In the genomic region with DNA sequence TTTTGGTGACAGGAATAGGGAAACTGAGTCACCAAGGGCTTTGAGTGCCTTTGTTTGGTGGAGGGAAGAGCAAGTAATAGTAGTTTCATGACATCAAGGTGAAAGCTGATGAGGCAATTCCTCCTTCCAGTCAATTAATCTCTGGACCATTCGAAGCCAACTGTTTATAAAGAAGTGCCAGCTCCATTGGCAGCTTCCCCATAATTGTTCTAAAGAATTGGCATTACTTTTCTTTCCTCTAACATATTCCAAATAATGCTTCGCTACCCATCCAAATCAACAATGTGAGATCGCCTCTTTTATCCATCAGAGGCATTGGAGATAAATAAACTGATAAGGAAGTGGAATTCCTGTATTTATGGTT, we compare ENCODE assay signal across 21 cellular contexts.
"Had no signal": no experiment of that assay in that cellular context is flagged by ENCODE, and none has a peak within 500 bp of the region (broad histone marks: within the 10 kb centered on the region; RNA-seq: fewer than 3 reads in every experiment).

No MANE protein-coding gene starts in this region.

- H3K9me3 ChIP-seq: adrenal gland, left lung, tibial nerve, uterus had no signal

- H3K27me3 ChIP-seq: adrenal gland, left lung, neural progenitor cell, tibial nerve, uterus had no signal

- H3K27ac ChIP-seq: adrenal gland, left lung, neural progenitor cell had no signal

- ATAC-seq: activated T-helper 17 cell treated with anti-CD3 and anti-CD28 coated beads, Interleukin-2, amount 50 U/mL, for 72 hours; WTC11 had no signal

- H3K4me3 Mint-ChIP-seq: activated naive CD8-positive, alpha-beta T cell; activated T-cell treated with anti-CD3 and anti-CD28 coated beads, Interleukin-2, amount 50 U/mL, for 24 hours; activated T-helper 17 cell treated with anti-CD3 and anti-CD28 coated beads, Interleukin-2, amount 50 U/mL, for 72 hours; central memory CD8-positive, alpha-beta T cell; endodermal cell; naive B cell; neural progenitor cell; WTC11 had no signal

- H3K4me1 ChIP-seq: adrenal gland, left lung, neural progenitor cell, tibial nerve, uterus had no signal

- H3K4me3 ChIP-seq: adrenal gland, left lung, lung, neural progenitor cell, tibial nerve, uterus had no signal

- H3K36me3 Mint-ChIP-seq: activated naive CD8-positive, alpha-beta T cell; naive B cell; neural progenitor cell; WTC11 had no signal

- H3K27me3 Mint-ChIP-seq: activated naive CD8-positive, alpha-beta T cell; activated T-cell treated with anti-CD3 and anti-CD28 coated beads, Interleukin-2, amount 50 U/mL, for 24 hours; activated T-helper 17 cell treated with anti-CD3 and anti-CD28 coated beads, Interleukin-2, amount 50 U/mL, for 72 hours; central memory CD8-positive, alpha-beta T cell; naive B cell had no signal

- H3K4me1 Mint-ChIP-seq: activated T-helper 17 cell treated with anti-CD3 and anti-CD28 coated beads, Interleukin-2, amount 50 U/mL, for 72 hours; central memory CD8-positive, alpha-beta T cell; endodermal cell; naive B cell; neural progenitor cell; WTC11 had no signal

- FAIRE-seq: astrocyte, colon, TTC549 had no signal

- H3K9me3 Mint-ChIP-seq: activated T-cell treated with anti-CD3 and anti-CD28 coated beads, Interleukin-2, amount 50 U/mL, for 24 hours; activated T-helper 17 cell treated with anti-CD3 and anti-CD28 coated beads, Interleukin-2, amount 50 U/mL, for 72 hours; central memory CD8-positive, alpha-beta T cell; endodermal cell; neural progenitor cell; WTC11 had no signal

- H3K36me3 ChIP-seq: adrenal gland, left lung, neural progenitor cell, tibial nerve, uterus had no signal

- H3K27ac Mint-ChIP-seq: activated naive CD8-positive, alpha-beta T cell; activated T-cell treated with anti-CD3 and anti-CD28 coated beads, Interleukin-2, amount 50 U/mL, for 24 hours; activated T-helper 17 cell treated with anti-CD3 and anti-CD28 coated beads, Interleukin-2, amount 50 U/mL, for 72 hours; endodermal cell; naive B cell; neural progenitor cell; WTC11 had no signal

- DNase-seq: activated T-cell treated with anti-CD3 and anti-CD28 coated beads, Interleukin-2, amount 50 U/mL, for 24 hours; adrenal gland; endodermal cell; foreskin melanocyte; naive B cell; retina; stimulated activated CD4-positive, alpha-beta T cell treated with anti-CD3 and anti-CD28 coated beads, Interleukin-4, amount 100 ng/mL, for 1 hour; stimulated activated naive CD4-positive, alpha-beta T cell treated with Interleukin-2 at 50 U/mL for 16 hours; T-helper 1 cell had no signal
